Comparison of ENCODE assay signal across 24 cellular contexts in genomic region chr9:79652598-79652997, GRCh38.
DNase-seq lines count a peak whose midpoint lies in the region; ATAC-seq lines count a peak whose summit lies in the region.
"Had no signal": no experiment of that assay in that cellular context is flagged by ENCODE, and none has a peak within 500 bp of the region (broad histone marks: within the 10 kb centered on the region; RNA-seq: fewer than 3 reads in every experiment).

No MANE protein-coding gene starts in this region.

- H3K9me3 ChIP-seq in T-helper 17 cell (ENCODE audit: control insufficient read depth, low read length, poor library complexity, severe bottlenecking) (no peaks in the 10 kb centered on the region), mesenchymal stem cell (ENCODE audit: control insufficient read depth, low read length) (no peaks in the 10 kb centered on the region)
- H3K9me3 ChIP-seq: gastroesophageal sphincter, right lobe of liver had no signal

- H2BK12ac ChIP-seq in mesenchymal stem cell (ENCODE audit: low read length in 2 of 2) = peak overlapping the region in 1 of 2 experiments; percentile 71

- no peak overlapping the region for H3K18ac ChIP-seq in mesenchymal stem cell (ENCODE audit: low read depth in 1 of 2, low read length in 2 of 2)

- no peak overlapping the region for H4K8ac ChIP-seq in mesenchymal stem cell (ENCODE audit: low read length)

- no peak overlapping the region for H3K4me3 ChIP-seq in mesenchymal stem cell (ENCODE audit: insufficient read depth in 1 of 2, low read depth in 1 of 2, low read length in 2 of 2)
- H3K4me3 ChIP-seq: gastroesophageal sphincter, right lobe of liver had no signal

- no peak overlapping the region for H2BK120ac ChIP-seq in mesenchymal stem cell (ENCODE audit: low read depth, low read length)

- H3K27me3 ChIP-seq in mesenchymal stem cell (ENCODE audit: control insufficient read depth in 1 of 2, insufficient read depth in 1 of 2, low read length in 2 of 2) = no peaks in the 10 kb centered on the region
- H3K27me3 ChIP-seq: gastroesophageal sphincter, right lobe of liver had no signal

- ATAC-seq in T-helper 17 cell = no peak
- ATAC-seq in HG02973 (IDR thresholded peaks at IDR 0.05; ENCODE audit: unreplicated experiment) = no peak
- ATAC-seq: CD8-positive, alpha-beta T cell; gastroesophageal sphincter; HCT116; HepG2; left colon; naive thymus-derived CD4-positive, alpha-beta T cell; right lobe of liver had no signal

- no peak overlapping the region for H2BK15ac ChIP-seq in mesenchymal stem cell (ENCODE audit: low read depth, poor library complexity, severe bottlenecking)

- H3K36me3 Mint-ChIP-seq in T-helper 17 cell (ENCODE audit: low read depth) = peaks cover 5% of the 10 kb centered on the region

- H3K4me1 Mint-ChIP-seq in T-helper 17 cell = peaks cover 4% of the 10 kb centered on the region

- WGBS in mesenchymal stem cell = 57% methylated on average over 3 of the region's 3 CpGs

- DNase-seq in AG20443 (ENCODE audit: low spot score) (peak; percentile 24), HS-5 (ENCODE audit: low read depth) (peak; percentile 24), T-helper 17 cell (no peak), mesenchymal stem cell (peak; percentile 43), NCI-H187 (lab: John Stamatoyannopoulos, UW) (no peak), cerebellar nuclear complex (lab: John Stamatoyannopoulos, UW) (no peak)
- no peak for DNase-seq in stimulated activated CD4-positive, alpha-beta T cell treated with anti-CD3 and anti-CD28 coated beads, Interleukin-4, amount 100 ng/mL, for 4 hours
- DNase-seq: activated CD4-positive, alpha-beta T cell treated with anti-CD3 and anti-CD28 coated beads, Interleukin-2, amount 50 U/mL, for 4 hours; amniotic stem cell; CD8-positive, alpha-beta T cell; left colon; naive thymus-derived CD4-positive, alpha-beta T cell; NCI-H1436; NCI-H2171 treated with DMSO at 0.1 percent for 48 hours; NCI-H69; right lobe of liver; SHP77; stimulated activated CD4-positive, alpha-beta T cell treated with anti-CD3 and anti-CD28 coated beads, Interleukin-15, amount 100 ng/mL, for 24 hours; substantia nigra had no signal

- H3K27me3 Mint-ChIP-seq in T-helper 17 cell = no peaks in the 10 kb centered on the region
- H3K27me3 Mint-ChIP-seq: naive thymus-derived CD4-positive, alpha-beta T cell had no signal

- H2AK5ac ChIP-seq in mesenchymal stem cell (ENCODE audit: low read length, severe bottlenecking) = no peak overlapping the region

- no peak overlapping the region for H3K9ac ChIP-seq in mesenchymal stem cell (ENCODE audit: low read length)
- H3K9ac ChIP-seq: parathyroid adenoma had no signal

- no peak overlapping the region for H2BK5ac ChIP-seq in mesenchymal stem cell (ENCODE audit: low read depth, low read length, poor library complexity, severe bottlenecking)

- peaks cover 25% of the 10 kb centered on the region for H3K79me1 ChIP-seq in mesenchymal stem cell (replicated peaks; ENCODE audit: low read length, poor library complexity, severe bottlenecking)

- H3K4me1 ChIP-seq in mesenchymal stem cell (ENCODE audit: control insufficient read depth, insufficient read depth, low read depth, low read length) = peaks cover 9% of the 10 kb centered on the region
- H3K4me1 ChIP-seq: parathyroid adenoma, right lobe of liver had no signal

- H2AFZ ChIP-seq in mesenchymal stem cell (ENCODE audit: low read depth, low read length) = no peak overlapping the region
- H2AFZ ChIP-seq: parathyroid adenoma had no signal

- H3K36me3 ChIP-seq in mesenchymal stem cell (ENCODE audit: control insufficient read depth in 1 of 2, insufficient read depth in 2 of 2, low read depth in 1 of 2, low read length in 2 of 2) = peaks cover 0 to 9% of the 10 kb centered on the region in 2 experiments
- H3K36me3 ChIP-seq: right lobe of liver had no signal

- no peak overlapping the region for H3K4ac ChIP-seq in mesenchymal stem cell (ENCODE audit: low read depth in 1 of 2, low read length in 2 of 2)

- no peak overlapping the region for H3K27ac Mint-ChIP-seq in T-helper 17 cell
- H3K27ac Mint-ChIP-seq: CD8-positive, alpha-beta T cell had no signal

- peak overlapping the region; percentile 28 for H4K91ac ChIP-seq in mesenchymal stem cell (ENCODE audit: low read length)

- no peak overlapping the region for H3K27ac ChIP-seq in mesenchymal stem cell (ENCODE audit: low read length, poor library complexity, severe bottlenecking)
- H3K27ac ChIP-seq: gastroesophageal sphincter, parathyroid adenoma, right lobe of liver had no signal

- H3K23ac ChIP-seq in mesenchymal stem cell (ENCODE audit: low read length in 2 of 2) = no peak overlapping the region

- H3K14ac ChIP-seq in mesenchymal stem cell (ENCODE audit: low read length in 2 of 2) = no peak overlapping the region

- peak overlapping the region; percentile 25 for H3K4me3 Mint-ChIP-seq in T-helper 17 cell
- H3K4me3 Mint-ChIP-seq: CD8-positive, alpha-beta T cell; naive thymus-derived CD4-positive, alpha-beta T cell had no signal

- H3K4me2 ChIP-seq in mesenchymal stem cell (ENCODE audit: low read length, poor library complexity, severe bottlenecking) = no peak overlapping the region

Comparison
In these comparisons a context has a peak if more than half of its experiments do, and no peak if none do; other contexts are left out.
1. DNase-seq: peak in AG20443 (single experiment), HS-5 (single experiment) and mesenchymal stem cell (single experiment); none in T-helper 17 cell (0 of 3), NCI-H187 (0 of 2), stimulated activated CD4-positive, alpha-beta T cell treated with anti-CD3 and anti-CD28 coated beads, Interleukin-4, amount 100 ng/mL, for 4 hours (0 of 2) and cerebellar nuclear complex (0 of 2).